ENCODE assay signal across 8 cellular contexts in genomic region chr11:65817312-65817814, GRCh38. TPM values are rescaled to one million over a fixed set of nuclear protein-coding genes. Genes with fewer than 3 reads are reported as not detected.
DNase-seq lines count a peak whose midpoint lies in the region; ATAC-seq and TF ChIP-seq lines count a peak whose summit lies in the region.

No MANE protein-coding gene starts in this region.

- H3K36me3 ChIP-seq in HUES6 (ENCODE audit: control insufficient read depth, insufficient read depth, low read length): no peaks in the 10 kb centered on the region
- no peaks in the 10 kb centered on the region for H3K36me3 ChIP-seq in mammary epithelial cell (ENCODE audit: insufficient read depth, low read length)
- no peaks in the 10 kb centered on the region for H3K36me3 ChIP-seq in muscle layer of colon (ENCODE audit: insufficient read depth, low read length)

- WGBS in mammary epithelial cell (ENCODE audit: low coverage, missing lambda C conversion rate): 62% methylated on average over 5 of the region's 5 CpGs

- no peaks in the 10 kb centered on the region for H3K9me3 ChIP-seq in HUES6 (ENCODE audit: control insufficient read depth, insufficient read depth, low read depth, low read length)
- no peaks in the 10 kb centered on the region for H3K9me3 ChIP-seq in mammary epithelial cell (replicated peaks; ENCODE audit: insufficient read depth, low read length)
- no peaks in the 10 kb centered on the region for H3K9me3 ChIP-seq in muscle layer of colon (ENCODE audit: low read length)

- no peak for TF ChIP-seq CTCF in AG04449 (IDR thresholded peaks at IDR 0.05; ENCODE audit: insufficient read depth, low read length, missing control alignments)
- TF ChIP-seq CTCF in mammary epithelial cell (conservative IDR thresholded peaks at IDR 0.05 in 1 of 2, IDR thresholded peaks at IDR 0.05 in 1 of 2; ENCODE audit: extremely low read depth in 1 of 2, insufficient read depth in 1 of 2, low read depth in 1 of 2, low read length in 2 of 2): no peak

- H2AFZ ChIP-seq in mammary epithelial cell (ENCODE audit: low read depth, low read length): peak overlapping the region; percentile 93

- dilution Hi-C loops in mammary epithelial cell (cut with HindIII; ENCODE audit: low sequenced_read_pairs): no loop called here

- H3K4me3 ChIP-seq in AG04449 (ENCODE audit: low read depth, low read length): peak overlapping the region; percentile 79
- peak overlapping the region; percentile 84 for H3K4me3 ChIP-seq in HUES6 (ENCODE audit: low read depth, low read length)
- peak overlapping the region; percentile 61 to 70 (median 64) for H3K4me3 ChIP-seq in mammary epithelial cell (replicated peaks in 1 of 3; ENCODE audit: insufficient read depth in 1 of 3, low read depth in 2 of 3, low read length in 3 of 3)
- H3K4me3 ChIP-seq in muscle layer of colon (ENCODE audit: low read depth in 1 of 2, low read length in 2 of 2): peak overlapping the region; percentile 56 to 65

- TSS peak; percentile 71 for BruUV-seq in mammary epithelial cell (replicated peaks; lab: Mats Ljungman, UMichigan)

- CTCF ChIA-PET in AG04449 (lab: Yijun Ruan, JAX) (interaction anchor here (0.5 to 9.3 kb wide), 39 partner anchors 9 to 400 kb away, joined by 3 to 170 read pairs (median 6); partner anchors contain the start of genes AP5B1, KAT5, RNASEH2C and SNX32), mammary epithelial cell (lab: Charles Lee; ENCODE audit: low non-redundant PET) (interaction anchor here (0.5 to 1.2 kb wide), 12 partner anchors 27 to 728 kb away, joined by 3 to 25 read pairs (median 4); partner anchors contain the start of gene MUS81)

- H3K27ac ChIP-seq in HUES6 (ENCODE audit: low read depth, low read length) (no peak overlapping the region), mammary epithelial cell (ENCODE audit: insufficient read depth, low read depth, low read length) (peak overlapping the region; percentile 85), muscle layer of colon (ENCODE audit: low read depth, low read length) (peak overlapping the region; percentile 67)

- in situ Hi-C loops in mammary epithelial cell (cut with MboI; ENCODE audit: low sequenced_read_pairs in 2 of 2): loop anchor here in 1 of 2 donors (5.0 kb wide), 2 partner anchors 35 to 105 kb away; partner anchors contain the start of genes AP5B1 and KAT5

- H3K9ac ChIP-seq in HUES6 (ENCODE audit: low read length) (no peak overlapping the region), mammary epithelial cell (ENCODE audit: insufficient read depth, low read length) (peak overlapping the region; percentile 86), muscle layer of colon (ENCODE audit: low read length) (peak overlapping the region; percentile 59)

- DNase-seq in AG04449 (ENCODE audit: low read depth, low spot score) (no peak), mammary epithelial cell (no peak), epidermal melanocyte (ENCODE audit: insufficient read length, low spot score) (no peak), T1000 (lab: John Stamatoyannopoulos, UW) (no peak), DMS53 treated with DMSO at 0.1 percent for 48 hours (lab: John Stamatoyannopoulos, UW; ENCODE audit: unreplicated experiment) (no peak)

- H3K27me3 ChIP-seq in HUES6 (ENCODE audit: control insufficient read depth, insufficient read depth, low read length) (peaks cover 7% of the 10 kb centered on the region), mammary epithelial cell (ENCODE audit: insufficient read depth, low read length) (no peaks in the 10 kb centered on the region), muscle layer of colon (ENCODE audit: control insufficient read depth in 1 of 2, insufficient read depth in 2 of 2, low read length in 2 of 2) (no peaks in the 10 kb centered on the region)

- H3K4me2 ChIP-seq in mammary epithelial cell (ENCODE audit: insufficient read depth, low read depth, low read length): peak overlapping the region; percentile 88

- intact Hi-C loops in mammary epithelial cell (cut with micrococcal nuclease): loop anchor here (2.0 kb wide), 1 partner anchor 25 kb away; no protein-coding TSS in a partner anchor

- no peak for ATAC-seq in GM21717 (IDR thresholded peaks at IDR 0.05; ENCODE audit: unreplicated experiment)

- H4K20me1 ChIP-seq in mammary epithelial cell (ENCODE audit: insufficient read depth, low read length): no peaks in the 10 kb centered on the region

- H3K4me1 ChIP-seq in HUES6 (ENCODE audit: control insufficient read depth, insufficient read depth, low read length) (no peaks in the 10 kb centered on the region), mammary epithelial cell (ENCODE audit: insufficient read depth, low read length) (peaks cover 7% of the 10 kb centered on the region), muscle layer of colon (ENCODE audit: insufficient read depth, low read length) (peaks cover 15% of the 10 kb centered on the region)

- POLR2A ChIA-PET in AG04449 (lab: Yijun Ruan, JAX): interaction anchor here (0.5 to 1.2 kb wide), 2 partner anchors 103 to 202 kb away, joined by 3 read pairs; partner anchors contain the start of gene PCNX3

- no peaks in the 10 kb centered on the region for H3K79me2 ChIP-seq in mammary epithelial cell (ENCODE audit: insufficient read depth, low read length)

RNA-seq across cellular contexts. Expression of gene SNX32, which starts 16.4 kb away (rescaled TPM):
- 1 to 10 TPM in 1 of 2 donors, under 1 TPM in 1; 0.85 to 1.5 TPM for total RNA-seq in mammary epithelial cell
- 0.15 TPM for polyA plus RNA-seq in mammary epithelial cell
- polyA minus RNA-seq in mammary epithelial cell: not detected

RNA-seq across cellular contexts. Expression of gene OVOL1, which starts 30.5 kb away (rescaled TPM):
- 1 to 10 TPM; 2.7 to 3.0 TPM for total RNA-seq in mammary epithelial cell
- polyA plus RNA-seq in mammary epithelial cell: 2.3 TPM
- 0.47 TPM for polyA minus RNA-seq in mammary epithelial cell

RNA-seq across cellular contexts. Expression of gene AP5B1, which starts 36.6 kb away (rescaled TPM):
- total RNA-seq in mammary epithelial cell: 10 to 100 TPM; 10.5 to 14.5 TPM
- 5.6 TPM for polyA plus RNA-seq in mammary epithelial cell
- polyA minus RNA-seq in mammary epithelial cell: 5.8 TPM

RNA-seq across cellular contexts. Expression of gene CFL1, which starts 40.6 kb away (rescaled TPM):
- 1,000 to 10,000 TPM in 1 of 2 donors, 100 to 1,000 TPM in 1; 768 to 1,348 TPM for total RNA-seq in mammary epithelial cell
- 1,980 TPM for polyA plus RNA-seq in mammary epithelial cell
- 2,514 TPM for polyA minus RNA-seq in mammary epithelial cell

RNA-seq across cellular contexts. Expression of gene MUS81, which starts 42.9 kb away (rescaled TPM):
- total RNA-seq in mammary epithelial cell: 10 to 100 TPM; 53.8 to 72.7 TPM
- polyA plus RNA-seq in mammary epithelial cell: 28.1 TPM
- polyA minus RNA-seq in mammary epithelial cell: 34.7 TPM
